Comparison of ENCODE assay signal across 21 cellular contexts in genomic region chr2:237511885-237512405, GRCh38. TPM values are rescaled to one million over a fixed set of nuclear protein-coding genes. Genes with fewer than 3 reads are reported as not detected.
DNase-seq lines count a peak whose midpoint lies in the region; ATAC-seq and TF ChIP-seq lines count a peak whose summit lies in the region.
"Had no signal": no experiment of that assay in that cellular context is flagged by ENCODE, and none has a peak within 500 bp of the region (broad histone marks: within the 10 kb centered on the region; RNA-seq: fewer than 3 reads in every experiment).

No MANE protein-coding gene starts in this region.

- no peak overlapping the region for H2AFZ ChIP-seq in SK-N-SH (ENCODE audit: low read depth)
- no peak overlapping the region for H2AFZ ChIP-seq in neuronal stem cell (ENCODE audit: low read length)

- no peak overlapping the region for H4K8ac ChIP-seq in neuronal stem cell (ENCODE audit: low read depth, low read length)

- H3K27me3 ChIP-seq in SK-N-SH (ENCODE audit: insufficient read depth) (no peaks in the 10 kb centered on the region), brain microvascular endothelial cell (replicated peaks) (no peaks in the 10 kb centered on the region), neuronal stem cell (ENCODE audit: control insufficient read depth in 3 of 3, insufficient read depth in 3 of 3, low read depth in 1 of 3, low read length in 3 of 3) (no peaks in the 10 kb centered on the region), upper lobe of right lung (no peaks in the 10 kb centered on the region)
- H3K27me3 ChIP-seq: adrenal gland, upper lobe of left lung had no signal

- H3K23ac ChIP-seq in neuronal stem cell (ENCODE audit: low read depth, low read length, poor library complexity): no peak overlapping the region

- no peak overlapping the region for H2BK120ac ChIP-seq in neuronal stem cell (ENCODE audit: low read depth, low read length)

- H3K4me1 ChIP-seq in SK-N-SH (ENCODE audit: control insufficient read depth in 1 of 2, insufficient read depth in 2 of 2, low read depth in 1 of 2, low read length in 1 of 2) (peaks cover 2 to 12% of the 10 kb centered on the region in 2 experiments; a peak in 2 of 4 replicates), neuronal stem cell (ENCODE audit: control insufficient read depth in 2 of 2, insufficient read depth in 1 of 2, low read depth in 1 of 2, low read length in 2 of 2) (no peaks in the 10 kb centered on the region), upper lobe of right lung (peaks cover 42% of the 10 kb centered on the region)

- H3K4me2 ChIP-seq in SK-N-SH: no peak overlapping the region
- H3K4me2 ChIP-seq in neuronal stem cell (ENCODE audit: insufficient read depth, low read length, poor library complexity, severe bottlenecking): no peak overlapping the region

- peaks cover 76% of the 10 kb centered on the region for H3K79me2 ChIP-seq in SK-N-SH (ENCODE audit: insufficient read depth)

- H2BK5ac ChIP-seq in neuronal stem cell (ENCODE audit: low read length): no peak overlapping the region

- CTCF ChIA-PET in SK-N-SH (lab: Yijun Ruan, JAX): interaction anchor here (0.8 to 10.4 kb wide), 72 partner anchors 8 to 759 kb away, joined by 3 to 311 read pairs (median 6); partner anchors contain the start of genes COPS8, LRRFIP1, MLPH and PRLH

- no peak for TF ChIP-seq CTCF in SK-N-SH (IDR thresholded peaks at IDR 0.05)
- TF ChIP-seq CTCF in brain microvascular endothelial cell (IDR thresholded peaks at IDR 0.05; ENCODE audit: low read depth, low read length, missing control alignments): no peak
- TF ChIP-seq CTCF in upper lobe of right lung (IDR thresholded peaks at IDR 0.05): no peak

- POLR2A ChIA-PET in SK-N-SH (lab: Yijun Ruan, JAX): no interaction called here

- peaks cover 27% of the 10 kb centered on the region for H3F3A ChIP-seq in SK-N-SH (replicated peaks; ENCODE audit: insufficient read depth)

- H3K9me2 ChIP-seq in SK-N-SH: no peaks in the 10 kb centered on the region

- intact Hi-C loops in upper lobe of right lung (cut with DNase I): no loop called here

- peaks cover 0 to 77% of the 10 kb centered on the region in 2 experiments for H3K36me3 ChIP-seq in SK-N-SH (replicated peaks in 1 of 2; ENCODE audit: control insufficient read depth in 1 of 2, insufficient read depth in 2 of 2, low read length in 1 of 2)
- peaks cover 89% of the 10 kb centered on the region for H3K36me3 ChIP-seq in brain microvascular endothelial cell (replicated peaks)
- H3K36me3 ChIP-seq in neuronal stem cell (replicated peaks in 1 of 2; ENCODE audit: control insufficient read depth in 2 of 2, insufficient read depth in 2 of 2, low read length in 2 of 2): no peaks in the 10 kb centered on the region
- peaks cover 33% of the 10 kb centered on the region for H3K36me3 ChIP-seq in upper lobe of right lung
- H3K36me3 ChIP-seq: adrenal gland had no signal

- no peak overlapping the region for H3K18ac ChIP-seq in neuronal stem cell (ENCODE audit: low read length)

- ATAC-seq in SK-N-SH treated with all-trans-retinoic acid at 6 μM for 48 hours (no peak), upper lobe of right lung (no peak), GM21786 (IDR thresholded peaks at IDR 0.05; ENCODE audit: unreplicated experiment) (no peak), HG03159 (IDR thresholded peaks at IDR 0.05; ENCODE audit: unreplicated experiment) (no peak)

- H3K79me1 ChIP-seq in neuronal stem cell (ENCODE audit: low read depth, low read length): no peaks in the 10 kb centered on the region

- no peak overlapping the region for H3K4ac ChIP-seq in neuronal stem cell (ENCODE audit: low read length)

- no peaks in the 10 kb centered on the region for H4K20me1 ChIP-seq in SK-N-SH (ENCODE audit: insufficient read depth)

- H3K4me3 ChIP-seq in SK-N-SH (ENCODE audit: low read depth in 2 of 2, low read length in 1 of 2): no peak overlapping the region
- no peak overlapping the region for H3K4me3 ChIP-seq in brain microvascular endothelial cell (ENCODE audit: low read depth, low read length)
- H3K4me3 ChIP-seq in neuronal stem cell (ENCODE audit: low read length in 2 of 2): no peak overlapping the region
- H3K4me3 ChIP-seq in upper lobe of right lung: no peak overlapping the region
- H3K4me3 ChIP-seq: adrenal gland, K562, SK-N-MC, upper lobe of left lung had no signal

- no peak for TF ChIP-seq RAD21 in SK-N-SH (IDR thresholded peaks at IDR 0.05; ENCODE audit: low read length)

- DNase-seq in SK-N-SH (no peak), brain microvascular endothelial cell (no peak), neuronal stem cell (ENCODE audit: low spot score) (no peak), upper lobe of right lung (peak; percentile 50), amniotic stem cell (lab: John Stamatoyannopoulos, UW) (no peak)

- H4K91ac ChIP-seq in neuronal stem cell (ENCODE audit: low read depth, low read length, poor library complexity): no peak overlapping the region

- no peak overlapping the region for H3K14ac ChIP-seq in neuronal stem cell (ENCODE audit: low read length)

- H2AK5ac ChIP-seq in neuronal stem cell (ENCODE audit: low read depth, low read length): peak overlapping the region; percentile 13

- in situ Hi-C loops in brain microvascular endothelial cell (cut with HindIII; ENCODE audit: low pct_ligation_motif_present, low sequenced_read_pairs): no loop called here

- H2BK12ac ChIP-seq in neuronal stem cell (ENCODE audit: low read length): no peak overlapping the region

- H2BK15ac ChIP-seq in neuronal stem cell (ENCODE audit: low read length): no peak overlapping the region

- 91% methylated on average over 17 of the region's 17 CpGs for WGBS in SK-N-SH (ENCODE audit: low lambda C conversion rate)
- WGBS in neuronal stem cell (ENCODE audit: extremely low coverage in 2 of 2, insufficient read length in 2 of 2, insufficient replicate concordance in 1 of 2), 2 donors: no CpG with 5 or more reads among the region's 17 CpGs

- H3K9ac ChIP-seq in SK-N-SH (peak overlapping the region; percentile 32; the same call in 1 of the 2 replicates), neuronal stem cell (ENCODE audit: low read depth, low read length, poor library complexity) (no peak overlapping the region)

- H3K27ac ChIP-seq in SK-N-SH (ENCODE audit: low read depth in 2 of 2, low read length in 1 of 2) (peak overlapping the region in 1 of 2 experiments; percentile 100; a peak in 2 of 4 replicates), brain microvascular endothelial cell (peak overlapping the region; percentile 61), neuronal stem cell (replicated peaks; ENCODE audit: low read length) (no peak overlapping the region), upper lobe of right lung (no peak overlapping the region)
- H3K27ac ChIP-seq: adrenal gland, SK-N-MC had no signal

- TF ChIP-seq EP300 in SK-N-SH (IDR thresholded peaks at IDR 0.05; ENCODE audit: borderline replicate concordance in 1 of 2, low read depth in 1 of 2, low read length in 1 of 2): no peak

- H3K9me3 ChIP-seq in SK-N-SH: no peaks in the 10 kb centered on the region
- no peaks in the 10 kb centered on the region for H3K9me3 ChIP-seq in neuronal stem cell (replicated peaks in 1 of 2; ENCODE audit: control insufficient read depth in 2 of 2, insufficient read depth in 1 of 2, low read depth in 1 of 2, low read length in 2 of 2)
- H3K9me3 ChIP-seq in upper lobe of right lung: no peaks in the 10 kb centered on the region
- H3K9me3 ChIP-seq: adrenal gland, upper lobe of left lung had no signal

TF ChIP-seq in SK-N-SH, 30 proteins besides CTCF, POLR2A, EP300 and RAD21 (continues in another document):
- TF ChIP-seq MXI1 (IDR thresholded peaks at IDR 0.05; ENCODE audit: low read depth, low read length) (no peak), ELF1 (IDR thresholded peaks at IDR 0.05) (no peak), FOSL2 (IDR thresholded peaks at IDR 0.05; ENCODE audit: borderline replicate concordance, low read depth) (no peak)

TF ChIP-seq in SK-N-SH treated with all-trans-retinoic acid at 6 μM for 48 hours, 23 proteins besides CTCF, POLR2A, EP300 and RAD21 (continues in another document):
- TF ChIP-seq ZNF70 (CRISPR knock-in tag; IDR thresholded peaks at IDR 0.05): no peak
- TF ChIP-seq TSHZ2 (CRISPR knock-in tag; IDR thresholded peaks at IDR 0.05): no peak
- no peak for TF ChIP-seq ZC3H10 (CRISPR knock-in tag; IDR thresholded peaks at IDR 0.05)
- no peak for TF ChIP-seq ZNF8 (CRISPR knock-in tag; IDR thresholded peaks at IDR 0.05)
- no peak for TF ChIP-seq ZFP30 (CRISPR knock-in tag; IDR thresholded peaks at IDR 0.05)

RNA-seq across cellular contexts. Expression of gene MLPH, which starts 24.9 kb away (rescaled TPM):
- polyA plus RNA-seq in SK-N-SH (2012; rRNA removed): 84.8 and 93.6 TPM in 2 replicates
- 37.4 and 44.7 TPM in 2 replicates for polyA plus RNA-seq in SK-N-SH (2012; cell fraction: cytosol; rRNA removed)
- polyA plus RNA-seq in SK-N-SH (2012; cell fraction: nucleus; rRNA removed): 348 and 369 TPM in 2 replicates
- polyA plus RNA-seq in neuronal stem cell (2013, experiment 1 of 2): 0.03 TPM
- 0.08 TPM for polyA plus RNA-seq in neuronal stem cell (2013, experiment 2 of 2)
- 423 TPM for total RNA-seq in upper lobe of right lung
- total RNA-seq: activated CD4-positive, alpha-beta memory T cell treated with anti-CD3 and anti-CD28 coated beads for 36 hours; activated naive CD4-positive, alpha-beta T cell treated with anti-CD3 and anti-CD28 coated beads for 36 hours; endothelial cell of umbilical vein had no signal
- polyA plus RNA-seq: endothelial cell of umbilical vein, K562 had no signal

RNA-seq across cellular contexts. Expression of gene PRLH, which starts 54.4 kb away (rescaled TPM):
- not detected in 2 replicates for polyA plus RNA-seq in SK-N-SH (2012; rRNA removed)
- polyA plus RNA-seq in SK-N-SH (2012; cell fraction: cytosol; rRNA removed): not detected in 2 replicates
- not detected in 2 replicates for polyA plus RNA-seq in SK-N-SH (2012; cell fraction: nucleus; rRNA removed)
- polyA plus RNA-seq in neuronal stem cell (2013, experiment 1 of 2): not detected
- not detected for polyA plus RNA-seq in neuronal stem cell (2013, experiment 2 of 2)
- total RNA-seq in upper lobe of right lung: not detected
- total RNA-seq: activated CD4-positive, alpha-beta memory T cell treated with anti-CD3 and anti-CD28 coated beads for 36 hours; activated naive CD4-positive, alpha-beta T cell treated with anti-CD3 and anti-CD28 coated beads for 36 hours; adrenal gland; CD4-positive, alpha-beta T cell; endothelial cell of umbilical vein; HT-29; K562; left lobe of liver; myocyte; right cardiac atrium; subcutaneous adipose tissue; upper lobe of left lung had no signal
- polyA plus RNA-seq: adrenal gland, endothelial cell of umbilical vein, K562, right cardiac atrium had no signal
